29 cellular contexts compared by ENCODE assay signal in the genomic region with DNA sequence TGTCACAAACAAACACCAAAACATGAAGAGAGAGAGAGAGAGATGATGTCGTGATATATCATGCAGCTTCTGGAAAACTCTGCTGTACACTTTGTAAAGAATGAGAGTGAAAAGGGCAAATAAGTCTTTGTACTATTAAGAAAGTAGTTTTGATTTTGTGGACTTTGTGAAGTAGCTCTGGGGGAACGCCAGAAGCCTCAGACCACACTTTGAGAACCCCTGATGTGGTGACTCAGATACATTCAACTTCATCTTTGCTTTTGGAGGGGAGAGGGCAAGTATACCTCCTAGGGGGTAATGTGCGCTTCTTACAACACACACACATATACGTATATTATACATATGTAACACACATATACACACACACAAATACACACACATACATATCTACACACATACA.
"Had no signal": no experiment of that assay in that cellular context is flagged by ENCODE, and none has a peak within 500 bp of the region (broad histone marks: within the 10 kb centered on the region; RNA-seq: fewer than 3 reads in every experiment).

No MANE protein-coding gene starts in this region.

- H2AFZ ChIP-seq: neural progenitor cell, parathyroid adenoma had no signal

- H3K9ac ChIP-seq: neural progenitor cell, parathyroid adenoma had no signal

- H3K36me3 ChIP-seq: neural progenitor cell, ovary, right lobe of liver, sigmoid colon, stomach, thoracic aorta, thyroid gland, tibial nerve, upper lobe of left lung, vagina had no signal

- H3K4me3 ChIP-seq: neural progenitor cell, ovary, psoas muscle, right lobe of liver, sigmoid colon, stomach, thoracic aorta, thyroid gland, tibial nerve, upper lobe of left lung, vagina had no signal

- H3K4me1 ChIP-seq: neural progenitor cell, parathyroid adenoma, psoas muscle, right lobe of liver, stomach, thyroid gland, upper lobe of left lung, vagina had no signal

- H3K27ac ChIP-seq: neural progenitor cell, ovary, parathyroid adenoma, psoas muscle, right lobe of liver, sigmoid colon, stomach, thoracic aorta, thyroid gland, tibial nerve, upper lobe of left lung, vagina had no signal

- DNase-seq: naive thymus-derived CD8-positive, alpha-beta T cell; occipital lobe; ovary; posterior cingulate gyrus; psoas muscle; right cardiac atrium; right lobe of liver; sigmoid colon; small intestine; stimulated activated CD4-positive, alpha-beta T cell treated with anti-CD3 and anti-CD28 coated beads, Interleukin-15, amount 100 ng/mL, for 24 hours; stimulated activated CD4-positive, alpha-beta T cell treated with anti-CD3 and anti-CD28 coated beads, Interleukin-2, amount 100 ng/mL, for 24 hours; stimulated activated CD4-positive, alpha-beta T cell treated with anti-CD3 and anti-CD28 coated beads, Interleukin-2, amount 100 ng/mL, for 48 hours; stimulated activated CD4-positive, alpha-beta T cell treated with anti-CD3 and anti-CD28 coated beads, Interleukin-4, amount 100 ng/mL, for 24 hours; stimulated activated naive B cell treated with anti-CD40 and anti-IgM and Interleukin-4, amounts not matched to agents 10 μg/mL and 1 μg/mL and 100 μg/mL, for 72 hours; stimulated activated naive CD4-positive, alpha-beta T cell treated with Interleukin-2 at 50 U/mL for 16 hours; stomach; trophoblast cell; upper lobe of left lung had no signal

- H3K9me3 ChIP-seq: ovary, right lobe of liver, thyroid gland, vagina had no signal

- H3K4me3 Mint-ChIP-seq: naive thymus-derived CD8-positive, alpha-beta T cell; nephron; neural progenitor cell; stimulated activated effector memory CD8-positive, alpha-beta T cell treated with anti-CD3 and anti-CD28 coated beads, Interleukin-12 subunit alpha, Interleukin-12 subunit beta, amount 100 ng/mL, for 72 hours; stimulated activated naive B cell treated with anti-CD40 and anti-IgM and Interleukin-4, amounts not matched to agents 10 μg/mL and 1 μg/mL and 100 μg/mL, for 72 hours; stimulated activated naive CD8-positive, alpha-beta T cell treated with anti-CD3 and anti-CD28 coated beads, Interleukin-15, Interleukin-2, amounts not matched to agents 100 ng/mL and 50 ng/mL, for 24 hours had no signal

- H3K4me2 ChIP-seq: neural progenitor cell had no signal

- H3K27ac Mint-ChIP-seq: naive thymus-derived CD8-positive, alpha-beta T cell; nephron; neural progenitor cell; progenitor cell of endocrine pancreas; stimulated activated effector memory CD8-positive, alpha-beta T cell treated with anti-CD3 and anti-CD28 coated beads, Interleukin-12 subunit alpha, Interleukin-12 subunit beta, amount 100 ng/mL, for 72 hours; stimulated activated naive B cell treated with anti-CD40 and anti-IgM and Interleukin-4, amounts not matched to agents 10 μg/mL and 1 μg/mL and 100 μg/mL, for 72 hours; stimulated activated naive CD8-positive, alpha-beta T cell treated with anti-CD3 and anti-CD28 coated beads, Interleukin-15, Interleukin-2, amounts not matched to agents 100 ng/mL and 50 ng/mL, for 24 hours had no signal

- H3K4me1 Mint-ChIP-seq: naive thymus-derived CD8-positive, alpha-beta T cell; nephron; neural progenitor cell; stimulated activated effector memory CD8-positive, alpha-beta T cell treated with anti-CD3 and anti-CD28 coated beads, Interleukin-12 subunit alpha, Interleukin-12 subunit beta, amount 100 ng/mL, for 72 hours; stimulated activated naive B cell treated with anti-CD40 and anti-IgM and Interleukin-4, amounts not matched to agents 10 μg/mL and 1 μg/mL and 100 μg/mL, for 72 hours had no signal

- H3K79me2 ChIP-seq: parathyroid adenoma had no signal

- H3K27me3 Mint-ChIP-seq: naive thymus-derived CD8-positive, alpha-beta T cell; progenitor cell of endocrine pancreas; stimulated activated naive B cell treated with anti-CD40 and anti-IgM and Interleukin-4, amounts not matched to agents 10 μg/mL and 1 μg/mL and 100 μg/mL, for 72 hours; stimulated activated naive CD8-positive, alpha-beta T cell treated with anti-CD3 and anti-CD28 coated beads, Interleukin-15, Interleukin-2, amounts not matched to agents 100 ng/mL and 50 ng/mL, for 24 hours had no signal

- H3K27me3 ChIP-seq: neural progenitor cell, ovary, right lobe of liver, sigmoid colon, stomach, thyroid gland, tibial nerve, upper lobe of left lung, vagina had no signal

- H3K36me3 Mint-ChIP-seq: stimulated activated effector memory CD8-positive, alpha-beta T cell treated with anti-CD3 and anti-CD28 coated beads, Interleukin-12 subunit alpha, Interleukin-12 subunit beta, amount 100 ng/mL, for 72 hours; stimulated activated naive B cell treated with anti-CD40 and anti-IgM and Interleukin-4, amounts not matched to agents 10 μg/mL and 1 μg/mL and 100 μg/mL, for 72 hours had no signal

- FAIRE-seq: small intestine, urothelium cell line had no signal

- ATAC-seq: naive thymus-derived CD8-positive, alpha-beta T cell; psoas muscle; right cardiac atrium; right lobe of liver; stimulated activated effector memory CD8-positive, alpha-beta T cell treated with anti-CD3 and anti-CD28 coated beads, Interleukin-12 subunit alpha, Interleukin-12 subunit beta, amount 100 ng/mL, for 72 hours; stimulated activated naive B cell treated with anti-CD40 and anti-IgM and Interleukin-4, amounts not matched to agents 10 μg/mL and 1 μg/mL and 100 μg/mL, for 72 hours had no signal
